In genomic region chr13:98804336-98804855, GRCh38 we compare ENCODE assay signal across 25 cellular contexts. TPM values are rescaled to one million over a fixed set of nuclear protein-coding genes. Genes with fewer than 3 reads are reported as not detected.
DNase-seq lines count a peak whose midpoint lies in the region; ATAC-seq and TF ChIP-seq lines count a peak whose summit lies in the region.
"Had no signal": no experiment of that assay in that cellular context is flagged by ENCODE, and none has a peak within 500 bp of the region (broad histone marks: within the 10 kb centered on the region; RNA-seq: fewer than 3 reads in every experiment).

No MANE protein-coding gene starts in this region.

- H3K4me1 ChIP-seq in colonic mucosa (no peaks in the 10 kb centered on the region), hepatocyte (ENCODE audit: insufficient read depth) (peaks cover 9% of the 10 kb centered on the region), mucosa of descending colon (ENCODE audit: low read depth) (no peaks in the 10 kb centered on the region), upper lobe of right lung (no peaks in the 10 kb centered on the region)
- H3K4me1 ChIP-seq: A549, BE2C, HAP-1 had no signal

- no peak overlapping the region for H3K9ac ChIP-seq in colonic mucosa (ENCODE audit: low read depth in 2 of 2, low read length in 2 of 2)
- H3K9ac ChIP-seq: BLaER1 treated with 17β-estradiol and CSF1 and Interleukin-3, amounts not matched to agents 10 nM and 100 nM had no signal

- H3K79me2 ChIP-seq in hepatocyte: no peaks in the 10 kb centered on the region

- no peaks in the 10 kb centered on the region for H3K27me3 ChIP-seq in colonic mucosa
- no peaks in the 10 kb centered on the region for H3K27me3 ChIP-seq in hepatocyte
- H3K27me3 ChIP-seq in upper lobe of right lung: no peaks in the 10 kb centered on the region
- H3K27me3 ChIP-seq: BE2C; BLaER1 treated with 17β-estradiol and CSF1 and Interleukin-3, amounts not matched to agents 10 nM and 100 nM had no signal

- no peaks in the 10 kb centered on the region for H3K9me3 ChIP-seq in colonic mucosa
- no peaks in the 10 kb centered on the region for H3K9me3 ChIP-seq in hepatocyte (ENCODE audit: low read depth)
- H3K9me3 ChIP-seq in mucosa of descending colon: no peaks in the 10 kb centered on the region
- H3K9me3 ChIP-seq in upper lobe of right lung: no peaks in the 10 kb centered on the region
- H3K9me3 ChIP-seq: A549; BE2C; BLaER1 treated with 17β-estradiol and CSF1 and Interleukin-3, amounts not matched to agents 10 nM and 100 nM; HAP-1 had no signal

- no peak overlapping the region for H2AFZ ChIP-seq in hepatocyte

- H3K4me2 ChIP-seq in hepatocyte: no peak overlapping the region
- H3K4me2 ChIP-seq: A549; BLaER1 treated with 17β-estradiol and CSF1 and Interleukin-3, amounts not matched to agents 10 nM and 100 nM had no signal

- TF ChIP-seq CTCF in colonic mucosa (IDR thresholded peaks at IDR 0.05): no peak
- TF ChIP-seq CTCF in hepatocyte (IDR thresholded peaks at IDR 0.05; ENCODE audit: poor library complexity): no peak
- no peak for TF ChIP-seq CTCF in mucosa of descending colon (IDR thresholded peaks at IDR 0.05)
- TF ChIP-seq CTCF in upper lobe of right lung (IDR thresholded peaks at IDR 0.05): no peak

- no peaks in the 10 kb centered on the region for H4K20me1 ChIP-seq in hepatocyte (ENCODE audit: insufficient read depth, poor library complexity, severe bottlenecking)
- H4K20me1 ChIP-seq: BLaER1 treated with 17β-estradiol and CSF1 and Interleukin-3, amounts not matched to agents 10 nM and 100 nM had no signal

- H3K27ac ChIP-seq in colonic mucosa (no peak overlapping the region), hepatocyte (no peak overlapping the region), upper lobe of right lung (no peak overlapping the region)
- H3K27ac ChIP-seq: A549; BLaER1 treated with 17β-estradiol and CSF1 and Interleukin-3, amounts not matched to agents 10 nM and 100 nM had no signal

- peaks cover 3% of the 10 kb centered on the region for H3K36me3 ChIP-seq in colonic mucosa
- no peaks in the 10 kb centered on the region for H3K36me3 ChIP-seq in hepatocyte (replicated peaks; ENCODE audit: insufficient read depth, low read depth)
- no peaks in the 10 kb centered on the region for H3K36me3 ChIP-seq in mucosa of descending colon (ENCODE audit: low read depth)
- peaks cover 46% of the 10 kb centered on the region for H3K36me3 ChIP-seq in upper lobe of right lung
- H3K36me3 ChIP-seq: BE2C, HAP-1 had no signal

- intact Hi-C loops in colonic mucosa (cut with DNase I) (no loop called here), mucosa of descending colon (cut with DNase I, micrococcal nuclease) (no loop called here), upper lobe of right lung (cut with DNase I) (no loop called here)

- H3K4me3 ChIP-seq in colonic mucosa: no peak overlapping the region
- no peak overlapping the region for H3K4me3 ChIP-seq in hepatocyte
- H3K4me3 ChIP-seq in mucosa of descending colon: no peak overlapping the region
- no peak overlapping the region for H3K4me3 ChIP-seq in upper lobe of right lung
- H3K4me3 ChIP-seq: A549; BLaER1 treated with 17β-estradiol and CSF1 and Interleukin-3, amounts not matched to agents 10 nM and 100 nM; HAP-1 had no signal

- ATAC-seq in mucosa of descending colon: peak; percentile 24
- ATAC-seq in upper lobe of right lung: peak; percentile 17
- ATAC-seq in HG03457 (IDR thresholded peaks at IDR 0.05; ENCODE audit: unreplicated experiment): no peak
- no peak for ATAC-seq in HG02678 (IDR thresholded peaks at IDR 0.05; ENCODE audit: unreplicated experiment)
- ATAC-seq: A549 had no signal

- peak; percentile 14 for DNase-seq in colonic mucosa
- peak; percentile 2 for DNase-seq in hepatocyte (ENCODE audit: low spot score)
- no peak for DNase-seq in mucosa of descending colon
- no peak for DNase-seq in upper lobe of right lung
- DNase-seq in DMS114 treated with DMSO at 0.1 percent for 48 hours (lab: John Stamatoyannopoulos, UW; ENCODE audit: unreplicated experiment): no peak
- DNase-seq: 8988T; ACHN; AML-193; BE2C; CD4-positive, alpha-beta T cell; CD8-positive, alpha-beta memory T cell; DMS 273 treated with DMSO at 0.1 percent for 48 hours; DMS53; DMS79 treated with DMSO at 0.1 percent for 48 hours; GF-D8; GOT3; HFFc6 had no signal

- H3K9me2 ChIP-seq in hepatocyte (replicated peaks; ENCODE audit: insufficient read depth): no peaks in the 10 kb centered on the region

- WGBS in hepatocyte (ENCODE audit: low lambda C conversion rate, missing lambda C conversion rate): 92% methylated on average over 9 of the region's 9 CpGs

RNA-seq across cellular contexts. Expression of gene SLC15A1, which starts 51.9 kb away (rescaled TPM):
- 10 to 100 TPM in 1 of 2 donors, 1 to 10 TPM in 1; 2.4 to 38.5 TPM for total RNA-seq in colonic mucosa
- 14.2 and 18.7 TPM in 2 replicates for total RNA-seq in hepatocyte
- 7.5 and 10.0 TPM in 2 replicates for polyA plus RNA-seq in hepatocyte
- total RNA-seq in mucosa of descending colon: 10 to 100 TPM; 27.2 to 45.1 (median 37.9) TPM
- total RNA-seq in upper lobe of right lung: not detected
- total RNA-seq: CD4-positive, alpha-beta T cell; CD8-positive, alpha-beta memory T cell; Daoy; G401; HFFc6 had no signal
- polyA plus RNA-seq: CD14-positive monocyte; CD8-positive, alpha-beta memory T cell had no signal

Comparison
In these comparisons a context has a peak if more than half of its experiments do, and no peak if none do; other contexts are left out.
1. DNase-seq: peak in colonic mucosa (single experiment) and hepatocyte (single experiment); none in mucosa of descending colon (0 of 3), upper lobe of right lung (single experiment) and DMS114 treated with DMSO at 0.1 percent for 48 hours (single experiment).
2. ATAC-seq: peak in mucosa of descending colon (single experiment) and upper lobe of right lung (single experiment); none in HG03457 (single experiment) and HG02678 (single experiment).